9 cellular contexts compared by ENCODE assay signal in the genomic region with DNA sequence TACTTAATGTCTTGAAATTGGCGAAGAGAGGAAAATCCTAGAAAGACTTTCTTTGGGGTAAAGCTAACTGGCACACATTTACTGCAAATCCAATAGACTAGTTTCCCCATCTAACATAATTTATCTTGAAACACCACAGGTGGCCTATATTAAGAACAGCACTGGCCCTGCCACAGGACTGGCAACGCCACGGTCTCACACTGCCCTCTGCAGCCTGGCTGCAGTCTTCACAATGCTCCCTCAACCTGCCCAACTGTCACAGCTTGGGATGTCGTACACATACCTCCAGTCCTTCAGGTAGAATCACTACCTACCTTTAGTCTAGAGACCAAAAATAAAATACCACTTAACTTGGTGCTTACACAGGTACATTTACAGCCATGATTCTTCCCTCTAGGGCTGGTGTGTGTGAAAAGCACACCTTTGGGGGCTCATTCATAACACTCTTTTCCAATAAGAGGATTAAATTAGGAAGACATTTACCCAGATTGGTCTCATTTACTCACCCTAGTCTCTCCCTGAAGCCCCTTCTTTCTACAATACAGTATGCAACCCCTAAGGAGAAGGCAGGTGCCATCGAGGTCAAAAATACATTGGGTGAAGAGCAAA.
DNase-seq lines count a peak whose midpoint lies in the region; ATAC-seq and TF ChIP-seq lines count a peak whose summit lies in the region.
"Had no signal": no experiment of that assay in that cellular context is flagged by ENCODE, and none has a peak within 500 bp of the region (broad histone marks: within the 10 kb centered on the region; RNA-seq: fewer than 3 reads in every experiment).

No MANE protein-coding gene starts in this region.

- H3K27ac ChIP-seq in PC-9 = no peak overlapping the region

- H3K79me2 ChIP-seq in PC-9 (ENCODE audit: low read depth) = no peaks in the 10 kb centered on the region

- no peaks in the 10 kb centered on the region for H3F3A ChIP-seq in PC-9 (ENCODE audit: insufficient read depth, low read depth)

- H2AFZ ChIP-seq in PC-9 = no peak overlapping the region

- TF ChIP-seq CTCF in PC-9 (conservative IDR thresholded peaks at IDR 0.05) = peak; percentile 75

- H3K36me3 ChIP-seq in PC-9 (ENCODE audit: low read depth) = no peaks in the 10 kb centered on the region

- no peak overlapping the region for H3K4me3 ChIP-seq in PC-9

- ATAC-seq in GM19397 (IDR thresholded peaks at IDR 0.05; ENCODE audit: unreplicated experiment) = peak; percentile 80
- ATAC-seq in stimulated activated memory B cell treated with anti-CD40 and anti-IgM and Interleukin-4, amounts not matched to agents 10 μg/mL and 1 μg/mL and 100 μg/mL, for 72 hours = peak; percentile 79
- no peak for ATAC-seq in HG03139 (IDR thresholded peaks at IDR 0.05; ENCODE audit: unreplicated experiment)

- no peaks in the 10 kb centered on the region for H3K9me2 ChIP-seq in PC-9 (ENCODE audit: insufficient read depth)

- no peaks in the 10 kb centered on the region for H4K20me1 ChIP-seq in PC-9 (ENCODE audit: insufficient read depth)

- H3K9me3 ChIP-seq in PC-9 (ENCODE audit: insufficient read depth, low read depth) = no peaks in the 10 kb centered on the region

- DNase-seq in DMS153 treated with DMSO at 0.1 percent for 48 hours (lab: John Stamatoyannopoulos, UW; ENCODE audit: unreplicated experiment) (peak; percentile 72), HuH-7.5 (ENCODE audit: low spot score) (peak; percentile 9), PC-9 (peak in 1 of 2 experiments; percentile 65), cerebellar cortex (ENCODE audit: low spot score) (peak; percentile 80), kidney tubule cell (ENCODE audit: low spot score) (peak; percentile 77)

- H3K4me1 ChIP-seq in PC-9 (replicated peaks; ENCODE audit: insufficient read depth) = no peaks in the 10 kb centered on the region

- intact Hi-C loops in PC-9 (cut with micrococcal nuclease; ENCODE audit: unreplicated experiment) = loop anchor here (1.0 to 5.0 kb wide), 2 partner anchors 191 to 1263 kb away; no protein-coding TSS in a partner anchor

- H3K4me3 Mint-ChIP-seq in stimulated activated memory B cell treated with anti-CD40 and anti-IgM and Interleukin-4, amounts not matched to agents 10 μg/mL and 1 μg/mL and 100 μg/mL, for 72 hours = no peak overlapping the region
- H3K4me3 Mint-ChIP-seq: T-helper 1 cell treated with Interleukin-12 subunit alpha and Interleukin-12 subunit beta and Interleukin-4 antibody, amounts not matched to agents 30 μg/mL and 1 μg/mL, for 36 hours had no signal

- H3K27me3 Mint-ChIP-seq in stimulated activated memory B cell treated with anti-CD40 and anti-IgM and Interleukin-4, amounts not matched to agents 10 μg/mL and 1 μg/mL and 100 μg/mL, for 72 hours = peaks cover 31% of the 10 kb centered on the region

- H3K4me2 ChIP-seq in PC-9 = no peak overlapping the region

- H3K4me1 Mint-ChIP-seq in stimulated activated memory B cell treated with anti-CD40 and anti-IgM and Interleukin-4, amounts not matched to agents 10 μg/mL and 1 μg/mL and 100 μg/mL, for 72 hours = no peaks in the 10 kb centered on the region

- CTCF ChIA-PET in PC-9 (lab: Charles Lee) = interaction anchor here (0.6 kb wide), 1 partner anchor 1035 kb away, joined by 27 read pairs; no protein-coding TSS in a partner anchor

- no peaks in the 10 kb centered on the region for H3K9me3 Mint-ChIP-seq in stimulated activated memory B cell treated with anti-CD40 and anti-IgM and Interleukin-4, amounts not matched to agents 10 μg/mL and 1 μg/mL and 100 μg/mL, for 72 hours
- H3K9me3 Mint-ChIP-seq: T-helper 1 cell treated with Interleukin-12 subunit alpha and Interleukin-12 subunit beta and Interleukin-4 antibody, amounts not matched to agents 30 μg/mL and 1 μg/mL, for 36 hours had no signal

- H3K27ac Mint-ChIP-seq in stimulated activated memory B cell treated with anti-CD40 and anti-IgM and Interleukin-4, amounts not matched to agents 10 μg/mL and 1 μg/mL and 100 μg/mL, for 72 hours = no peak overlapping the region
- H3K27ac Mint-ChIP-seq: T-helper 1 cell treated with Interleukin-12 subunit alpha and Interleukin-12 subunit beta and Interleukin-4 antibody, amounts not matched to agents 30 μg/mL and 1 μg/mL, for 36 hours had no signal

- no peaks in the 10 kb centered on the region for H3K36me3 Mint-ChIP-seq in stimulated activated memory B cell treated with anti-CD40 and anti-IgM and Interleukin-4, amounts not matched to agents 10 μg/mL and 1 μg/mL and 100 μg/mL, for 72 hours

- no TSS peak for BruUV-seq in PC-9 (replicated peaks; lab: Mats Ljungman, UMichigan)

- POLR2A ChIA-PET in PC-9 (lab: Charles Lee; ENCODE audit: unreplicated experiment) = no interaction called here

- 0 out of 2 replicates have a peak, but pooled peaks cover 4% of the 10 kb centered on the region for H3K27me3 ChIP-seq in PC-9 (ENCODE audit: insufficient read depth, low read depth)
